Comparison of ENCODE assay signal across 8 cellular contexts in genomic region chr12:68612675-68613074, GRCh38. TPM values are rescaled to one million over a fixed set of nuclear protein-coding genes. Genes with fewer than 3 reads are reported as not detected.
A peak's percentile ranks its signal among the peaks of the same experiment; 100 is the strongest.
DNase-seq lines count a peak whose midpoint lies in the region; ATAC-seq and TF ChIP-seq lines count a peak whose summit lies in the region.

No MANE protein-coding gene starts in this region.

- TF ChIP-seq CTCF in Panc1 (IDR thresholded peaks at IDR 0.05) (no peak), epithelial cell of esophagus (IDR thresholded peaks at IDR 0.05; ENCODE audit: insufficient read depth, low read depth, low read length, missing control alignments) (no peak)

- H4K91ac ChIP-seq in trophoblast cell (ENCODE audit: low read depth, low read length): no peak overlapping the region

- intact Hi-C loops in Panc1 (cut with micrococcal nuclease; ENCODE audit: unreplicated experiment): loop anchor here (5.0 kb wide), 3 partner anchors 50 to 280 kb away; partner anchors contain the start of gene MDM1

- peak overlapping the region; percentile 88 for H3K4me3 ChIP-seq in GM08714 (ENCODE audit: low read length)
- H3K4me3 ChIP-seq in Panc1 (ENCODE audit: low read depth in 2 of 2, low read length in 2 of 2): peak overlapping the region; percentile 77 to 97
- H3K4me3 ChIP-seq in epithelial cell of esophagus (ENCODE audit: low read length): peak overlapping the region; percentile 93
- no peak overlapping the region for H3K4me3 ChIP-seq in trophoblast cell (ENCODE audit: low read depth, low read length)

- H4K8ac ChIP-seq in trophoblast cell (ENCODE audit: low read depth, low read length): no peak overlapping the region

- H2BK5ac ChIP-seq in trophoblast cell (ENCODE audit: low read depth, low read length, poor library complexity): no peak overlapping the region

- H3K27me3 ChIP-seq in Panc1 (ENCODE audit: control insufficient read depth, insufficient read depth, low read length) (no peaks in the 10 kb centered on the region), trophoblast cell (ENCODE audit: insufficient read depth, low read length) (no peaks in the 10 kb centered on the region)

- no peak for DNase-seq in Panc1 (ENCODE audit: low read depth, low spot score)
- DNase-seq in epithelial cell of esophagus (ENCODE audit: low read depth): no peak
- DNase-seq in trophoblast cell: no peak
- DNase-seq in NCI-H128 (lab: John Stamatoyannopoulos, UW; ENCODE audit: unreplicated experiment): no peak
- DNase-seq in activated CD4-positive, alpha-beta T cell treated with anti-CD3 and anti-CD28 coated beads for 4 hours: no peak
- no peak for DNase-seq in DMS 273 treated with DMSO at 0.1 percent for 48 hours (lab: John Stamatoyannopoulos, UW)

- H3K79me2 ChIP-seq in trophoblast cell (ENCODE audit: control insufficient read depth, insufficient read depth, low read length, poor library complexity): peaks cover 18% of the 10 kb centered on the region

- H2AK5ac ChIP-seq in trophoblast cell (ENCODE audit: low read length): no peak overlapping the region

- no peak overlapping the region for H3K18ac ChIP-seq in trophoblast cell (ENCODE audit: low read length)

- no peak overlapping the region for H3K23ac ChIP-seq in trophoblast cell (ENCODE audit: low read length)

- no peak overlapping the region for H2BK12ac ChIP-seq in trophoblast cell (ENCODE audit: low read length)

- POLR2A ChIA-PET in Panc1 (lab: Charles Lee): interaction anchor here (0.6 to 1.2 kb wide), 6 partner anchors 47 to 247 kb away, joined by 3 to 16 read pairs (median 4); no protein-coding TSS in a partner anchor

- H3K9me3 ChIP-seq in Panc1 (ENCODE audit: control insufficient read depth, insufficient read depth, low read depth, low read length): no peaks in the 10 kb centered on the region
- no peaks in the 10 kb centered on the region for H3K9me3 ChIP-seq in trophoblast cell (ENCODE audit: insufficient read depth, low read depth, low read length)

- H3K9ac ChIP-seq in trophoblast cell (ENCODE audit: low read length): no peak overlapping the region

- H4K12ac ChIP-seq in trophoblast cell (ENCODE audit: low read depth, low read length): no peak overlapping the region

- H3K36me3 ChIP-seq in Panc1 (ENCODE audit: control insufficient read depth, insufficient read depth, low read length): peaks cover 6% of the 10 kb centered on the region
- peaks cover 2 to 3% of the 10 kb centered on the region in 2 experiments for H3K36me3 ChIP-seq in trophoblast cell (ENCODE audit: control insufficient read depth in 1 of 2, insufficient read depth in 2 of 2, low read length in 2 of 2)

- peak overlapping the region; percentile 53 for H3K4ac ChIP-seq in trophoblast cell (ENCODE audit: low read depth, low read length)

- CTCF ChIA-PET in Panc1 (lab: Charles Lee): no interaction called here

- no peak overlapping the region for H3K14ac ChIP-seq in trophoblast cell (ENCODE audit: low read length)

- H2BK120ac ChIP-seq in trophoblast cell (ENCODE audit: insufficient read depth, low read length, poor library complexity): no peak overlapping the region

- BruUV-seq in Panc1 (replicated peaks; lab: Mats Ljungman, UMichigan): no TSS peak

- H3K27ac ChIP-seq in Panc1 (ENCODE audit: low read length) (peak overlapping the region; percentile 100), trophoblast cell (ENCODE audit: low read depth, low read length) (no peak overlapping the region)

- in situ Hi-C loops in Panc1 (cut with HindIII; ENCODE audit: low pct_unique_long_range_greater_than_20kb, low sequenced_read_pairs): no loop called here

- H3K79me1 ChIP-seq in trophoblast cell (ENCODE audit: low read length): peaks cover 13% of the 10 kb centered on the region

- no peak overlapping the region for H2AFZ ChIP-seq in trophoblast cell (ENCODE audit: insufficient read depth, low read length, poor library complexity)

- H3K4me2 ChIP-seq in trophoblast cell (ENCODE audit: low read length): peak overlapping the region; percentile 40

- H3K4me1 ChIP-seq in Panc1 (ENCODE audit: control insufficient read depth, insufficient read depth, low read length) (peaks cover 46% of the 10 kb centered on the region), trophoblast cell (ENCODE audit: control insufficient read depth in 1 of 2, insufficient read depth in 2 of 2, low read length in 2 of 2) (peaks cover 0 to 3% of the 10 kb centered on the region in 2 experiments)

- WGBS in trophoblast cell (ENCODE audit: extremely low coverage, insufficient coverage, insufficient read length): no CpG with 5 or more reads among the region's 4 CpGs

- ATAC-seq in Panc1: no peak
- no peak for ATAC-seq in GM21619 (IDR thresholded peaks at IDR 0.05; ENCODE audit: unreplicated experiment)

RNA-seq across cellular contexts. Expression of gene RAP1B, which starts 2.0 kb away (rescaled TPM):
- total RNA-seq in Panc1 (2021; ENCODE audit: unreplicated experiment): 328 TPM
- 340 TPM for polyA plus RNA-seq in Panc1 (2012; ENCODE audit: insufficient read length)
- polyA plus RNA-seq in trophoblast cell (2013): 524 and 542 TPM in 2 replicates
